Comparison of ENCODE assay signal across 7 cellular contexts in the genomic region with DNA sequence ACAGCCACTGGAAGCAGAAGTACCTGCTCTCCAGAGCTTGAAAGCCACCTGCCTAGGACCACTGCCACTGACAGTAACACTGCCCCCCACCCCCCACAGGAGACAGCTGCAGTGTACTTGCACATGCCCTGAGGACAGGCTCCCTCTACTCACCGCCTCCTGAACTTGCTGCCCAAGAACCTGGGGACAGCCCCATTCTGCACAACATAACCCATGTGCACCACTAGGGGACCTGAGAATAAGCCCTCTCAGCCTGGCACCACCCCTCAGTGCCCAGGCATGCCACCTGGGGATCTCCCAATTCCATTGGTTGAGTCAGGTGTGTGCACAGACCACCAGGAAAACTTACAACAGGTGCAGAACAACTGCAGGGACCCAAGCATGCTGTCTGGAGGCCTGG.
"Had no signal": no experiment of that assay in that cellular context is flagged by ENCODE, and none has a peak within 500 bp of the region (broad histone marks: within the 10 kb centered on the region; RNA-seq: fewer than 3 reads in every experiment).

No MANE protein-coding gene starts in this region.

- DNase-seq: GM23248, GOT3, KBM-7 had no signal

- H2AFZ ChIP-seq: GM23248 had no signal

- H3K27ac ChIP-seq: GM23248, HL-60 had no signal

- H3K4me3 ChIP-seq: GM23248, HAP-1 had no signal

- H3K36me3 ChIP-seq: HAP-1 had no signal

- H3K9ac ChIP-seq: GM23248 had no signal

- H3K4me1 ChIP-seq: HAP-1 had no signal

- FAIRE-seq: HepG2 had no signal

- H3K4me3 Mint-ChIP-seq: IgD-negative memory B cell had no signal

- H3K9me3 ChIP-seq: HAP-1 had no signal

- ATAC-seq: HepG2 had no signal
